In genomic region chr3:87287025-87287424, GRCh38 we compare ENCODE assay signal across 1 cellular context.
TF ChIP-seq lines count a peak whose summit lies in the region.

No MANE protein-coding gene starts in this region.

TF ChIP-seq in GM23338, 12 proteins besides CTCF, POLR2A, EP300 and RAD21 (continued from another document):
- TF ChIP-seq ZNF462 (CRISPR knock-in tag; IDR thresholded peaks at IDR 0.05) (no peak), JUNB (IDR thresholded peaks at IDR 0.05; ENCODE audit: unreplicated experiment) (no peak), POLR2AphosphoS5 (IDR thresholded peaks at IDR 0.05; ENCODE audit: low read depth) (no peak)
